Comparison of ENCODE assay signal across 7 cellular contexts in the genomic region with DNA sequence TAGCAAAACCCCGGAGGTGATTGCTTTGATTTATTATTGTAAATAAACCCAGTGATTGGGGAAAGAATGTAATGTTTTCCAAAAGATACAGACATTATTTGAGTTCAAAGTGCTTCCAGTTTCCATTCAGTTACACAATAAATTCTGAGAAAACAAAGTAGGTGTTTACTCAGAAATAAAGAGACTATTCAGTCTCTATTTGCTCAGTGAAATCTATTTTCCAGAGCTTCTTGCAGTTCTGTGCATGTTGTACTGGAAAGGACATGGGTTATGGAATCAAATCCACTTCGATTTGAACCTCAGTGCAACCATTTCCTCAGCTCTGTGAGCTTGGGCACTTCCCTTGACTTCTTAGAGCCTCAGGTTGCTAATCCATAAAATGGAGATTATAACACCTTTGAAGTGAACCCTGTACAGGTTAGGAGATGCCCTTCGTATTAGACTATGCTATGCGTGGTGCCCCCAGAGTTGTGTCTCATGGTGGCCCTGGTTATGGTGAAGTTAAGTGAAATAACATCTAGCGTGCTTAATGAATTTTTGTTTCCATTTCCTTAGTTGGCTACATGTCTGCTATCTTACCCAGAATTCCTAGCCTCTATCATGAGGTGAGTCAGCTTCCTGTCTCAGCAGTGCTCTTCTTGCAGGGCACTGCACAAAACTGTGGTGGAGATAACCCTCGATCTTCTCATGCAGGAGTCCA.
DNase-seq lines count a peak whose midpoint lies in the region; ATAC-seq and FAIRE-seq lines count a peak whose summit lies in the region.

No MANE protein-coding gene starts in this region.

- peak; percentile 84 for FAIRE-seq in GM19239 (lab: Jason Lieb, UNC)

- DNase-seq in GM19239 (ENCODE audit: insufficient read length, low spot score): no peak
- peak; percentile 44 for DNase-seq in activated CD4-positive, alpha-beta T cell treated with anti-CD3 and anti-CD28 coated beads, Interleukin-2, amount 50 U/mL, for 1 hour
- DNase-seq in left lobe of liver (ENCODE audit: low spot score): peak; percentile 42
- DNase-seq in NCI-H2107 treated with DMSO at 0.1 percent for 48 hours (lab: John Stamatoyannopoulos, UW; ENCODE audit: unreplicated experiment): no peak
- no peak for DNase-seq in AG08396 (ENCODE audit: low spot score)
- DNase-seq in hippocampal formation (lab: John Stamatoyannopoulos, UW): no peak

- ATAC-seq in HG03342 (IDR thresholded peaks at IDR 0.05; ENCODE audit: unreplicated experiment): peak; percentile 47
- peak; percentile 40 for ATAC-seq in left lobe of liver

Comparison
In these comparisons a context has a peak if more than half of its experiments do, and no peak if none do; other contexts are left out.
1. DNase-seq: peak in activated CD4-positive, alpha-beta T cell treated with anti-CD3 and anti-CD28 coated beads, Interleukin-2, amount 50 U/mL, for 1 hour (single experiment) and left lobe of liver (single experiment); none in GM19239 (single experiment), NCI-H2107 treated with DMSO at 0.1 percent for 48 hours (single experiment), AG08396 (single experiment) and hippocampal formation (0 of 2).